In genomic region chr6:106370639-106371038, GRCh38 we compare ENCODE assay signal across 18 cellular contexts. TPM values are rescaled to one million over a fixed set of nuclear protein-coding genes. Genes with fewer than 3 reads are reported as not detected.
DNase-seq lines count a peak whose midpoint lies in the region; ATAC-seq and TF ChIP-seq lines count a peak whose summit lies in the region.
"Had no signal": no experiment of that assay in that cellular context is flagged by ENCODE, and none has a peak within 500 bp of the region (broad histone marks: within the 10 kb centered on the region; RNA-seq: fewer than 3 reads in every experiment).

No MANE protein-coding gene starts in this region.

- no peak overlapping the region for H3K4me3 Mint-ChIP-seq in stimulated activated naive CD8-positive, alpha-beta T cell treated with anti-CD3 and anti-CD28 coated beads, Interleukin-15, amount 100 ng/mL, for 72 hours
- H3K4me3 Mint-ChIP-seq: CD4-positive, alpha-beta memory T cell had no signal

- peaks cover 27% of the 10 kb centered on the region for H3K4me1 Mint-ChIP-seq in stimulated activated naive CD8-positive, alpha-beta T cell treated with anti-CD3 and anti-CD28 coated beads, Interleukin-15, amount 100 ng/mL, for 72 hours
- H3K4me1 Mint-ChIP-seq: CD4-positive, alpha-beta memory T cell had no signal

- no peak overlapping the region for H3K27ac ChIP-seq in RWPE1
- peak overlapping the region; percentile 10 for H3K27ac ChIP-seq in rectal smooth muscle tissue (ENCODE audit: low read depth, low read length)
- H3K27ac ChIP-seq: SJSA1 had no signal

- H3K9me3 Mint-ChIP-seq in stimulated activated naive CD8-positive, alpha-beta T cell treated with anti-CD3 and anti-CD28 coated beads, Interleukin-15, amount 100 ng/mL, for 72 hours, result no peaks in the 10 kb centered on the region
- H3K9me3 Mint-ChIP-seq: CD4-positive, alpha-beta memory T cell had no signal

- ATAC-seq in esophagus mucosa (peak; percentile 76), HG03460 (IDR thresholded peaks at IDR 0.05; ENCODE audit: unreplicated experiment) (no peak)
- no peak for ATAC-seq in stimulated activated naive CD8-positive, alpha-beta T cell treated with anti-CD3 and anti-CD28 coated beads, Interleukin-15, amount 100 ng/mL, for 72 hours

- H3K27me3 ChIP-seq in rectal smooth muscle tissue (ENCODE audit: control insufficient read depth, insufficient read depth, low read length) (no peaks in the 10 kb centered on the region), HAP-1 (ENCODE audit: low read depth) (peaks cover 18% of the 10 kb centered on the region)

- no peak for TF ChIP-seq CTCF in RWPE1 (conservative IDR thresholded peaks at IDR 0.05; ENCODE audit: low read depth)

- H3K4me3 ChIP-seq in rectal smooth muscle tissue (ENCODE audit: low read length) (no peak overlapping the region), HAP-1 (no peak overlapping the region)
- H3K4me3 ChIP-seq: SJSA1 had no signal

- POLR2A ChIA-PET in RWPE1 (lab: Yijun Ruan, JAX; ENCODE audit: low non-redundant PET), result interaction anchor here (0.7 kb wide), 1 partner anchor 31 kb away, joined by 3 read pairs; no protein-coding TSS in a partner anchor

- no peak overlapping the region for H3K9ac ChIP-seq in rectal smooth muscle tissue (ENCODE audit: low read length)

- H3K9me3 ChIP-seq in HAP-1, result no peaks in the 10 kb centered on the region
- H3K9me3 ChIP-seq: SJSA1 had no signal

- CTCF ChIA-PET in RWPE1 (lab: Yijun Ruan, JAX), result interaction anchor here (1.1 to 4.5 kb wide), 2 partner anchors 11 to 31 kb away, joined by 3 to 22 read pairs; partner anchors contain the start of gene CRYBG1

- H3K4me1 ChIP-seq in rectal smooth muscle tissue (ENCODE audit: control insufficient read depth, insufficient read depth, low read length) (peaks cover 2% of the 10 kb centered on the region), HAP-1 (no peaks in the 10 kb centered on the region)
- H3K4me1 ChIP-seq: SJSA1 had no signal

- H3K36me3 ChIP-seq in rectal smooth muscle tissue (ENCODE audit: control insufficient read depth, insufficient read depth, low read length), result no peaks in the 10 kb centered on the region
- no peaks in the 10 kb centered on the region for H3K36me3 ChIP-seq in HAP-1 (replicated peaks)
- H3K36me3 ChIP-seq: SJSA1 had no signal

- peaks cover 13% of the 10 kb centered on the region for H3K27me3 Mint-ChIP-seq in stimulated activated naive CD8-positive, alpha-beta T cell treated with anti-CD3 and anti-CD28 coated beads, Interleukin-15, amount 100 ng/mL, for 72 hours

- in situ Hi-C loops in HAP-1 (cut with MboI; ENCODE audit: low sequenced_read_pairs), result no loop called here

- no peak overlapping the region for H3K27ac Mint-ChIP-seq in stimulated activated naive CD8-positive, alpha-beta T cell treated with anti-CD3 and anti-CD28 coated beads, Interleukin-15, amount 100 ng/mL, for 72 hours
- H3K27ac Mint-ChIP-seq: CD4-positive, alpha-beta memory T cell had no signal

- DNase-seq in HT-29 (ENCODE audit: low spot score), result peak; percentile 34
- DNase-seq in RWPE1 (ENCODE audit: low spot score), result peak; percentile 67
- DNase-seq in HAP-1 (ENCODE audit: low spot score in 2 of 2), result no peak
- no peak for DNase-seq in stimulated activated naive CD8-positive, alpha-beta T cell treated with anti-CD3 and anti-CD28 coated beads, Interleukin-15, amount 100 ng/mL, for 72 hours
- no peak for DNase-seq in NCI-H446 (lab: John Stamatoyannopoulos, UW)
- DNase-seq: ACHN; CD4-positive, alpha-beta memory T cell; KBM-7; NCI-H1930; NCI-H2171; NCI-H510A; NCI-H82; RPMI8226; SW 1271 had no signal

RNA-seq across cellular contexts. Expression of gene CRYBG1, which starts 10.1 kb away (rescaled TPM):
- 31.3 and 31.7 TPM in 2 replicates for total RNA-seq in HT-29 (2014; rRNA removed; shearing (Covaris generic))
- 124 TPM for total RNA-seq in esophagus mucosa

RNA-seq across cellular contexts. Expression of gene ATG5, which starts 45.1 kb away (rescaled TPM):
- total RNA-seq in HT-29 (2014; rRNA removed; shearing (Covaris generic)), result 17.0 and 19.8 TPM in 2 replicates
- 19.9 TPM for total RNA-seq in esophagus mucosa

Comparison
In these comparisons a context has a peak if more than half of its experiments do, and no peak if none do; other contexts are left out.
1. DNase-seq: peak in HT-29 (single experiment) and RWPE1 (single experiment); none in HAP-1 (0 of 2), stimulated activated naive CD8-positive, alpha-beta T cell treated with anti-CD3 and anti-CD28 coated beads, Interleukin-15, amount 100 ng/mL, for 72 hours (0 of 2) and NCI-H446 (0 of 2).